In the genomic region with DNA sequence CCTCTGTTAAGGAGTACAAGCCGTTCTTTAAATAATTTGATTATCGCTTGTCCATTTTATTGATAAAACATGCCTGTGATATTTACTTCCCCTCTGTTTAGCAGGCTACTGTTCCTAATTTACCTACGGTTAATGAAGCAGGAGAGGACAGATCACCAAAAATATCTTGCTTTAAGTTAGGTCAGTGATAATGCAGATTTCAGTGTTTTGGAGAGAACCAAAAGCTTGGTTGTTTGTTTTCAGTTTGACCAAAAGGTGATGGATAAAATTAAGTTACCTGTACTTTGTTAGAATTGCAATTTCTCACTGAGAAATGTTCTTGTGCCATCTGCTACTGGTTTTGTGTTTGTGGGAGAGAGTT, we compare ENCODE assay signal across 8 cellular contexts. TPM values are rescaled to one million over a fixed set of nuclear protein-coding genes. Genes with fewer than 3 reads are reported as not detected.
A peak's percentile ranks its signal among the peaks of the same experiment; 100 is the strongest.
DNase-seq lines count a peak whose midpoint lies in the region; ATAC-seq and TF ChIP-seq lines count a peak whose summit lies in the region.

No MANE protein-coding gene starts in this region.

- H3K27ac ChIP-seq in right atrium auricular region = peak overlapping the region; percentile 95 to 99
- peak overlapping the region; percentile 91 for H3K27ac ChIP-seq in lower lobe of right lung
- H3K27ac ChIP-seq in aorta (ENCODE audit: low read depth in 1 of 2, low read length in 2 of 2) = no peak overlapping the region

- TF ChIP-seq CTCF in right atrium auricular region (IDR thresholded peaks at IDR 0.05) (no peak), astrocyte of the spinal cord (IDR thresholded peaks at IDR 0.05; ENCODE audit: low read depth, low read length) (no peak), lower lobe of right lung (IDR thresholded peaks at IDR 0.05) (no peak)

- intact Hi-C loops in Right ventricle myocardium superior (cut with DNase I) = no loop called here
- intact Hi-C loops in lower lobe of right lung (cut with DNase I) = no loop called here
- intact Hi-C loops in aorta (cut with DNase I) = no loop called here

- in situ Hi-C loops in astrocyte of the spinal cord (cut with HindIII; ENCODE audit: low sequenced_read_pairs) = loop anchor here (25.0 kb wide), 1 partner anchor 144 kb away; no protein-coding TSS in a partner anchor

- H3K9me3 ChIP-seq in right atrium auricular region (no peaks in the 10 kb centered on the region), lower lobe of right lung (no peaks in the 10 kb centered on the region), aorta (ENCODE audit: control insufficient read depth, low read length) (no peaks in the 10 kb centered on the region)

- ATAC-seq in Right ventricle myocardium superior (ENCODE audit: poor library complexity) (no peak), lower lobe of right lung (no peak), aorta (ENCODE audit: low FRiP score) (no peak), GM21737 (IDR thresholded peaks at IDR 0.05; ENCODE audit: unreplicated experiment) (no peak)

- no peak for DNase-seq in right atrium auricular region (ENCODE audit: low spot score)
- DNase-seq in Right ventricle myocardium superior = no peak
- DNase-seq in astrocyte of the spinal cord (ENCODE audit: low read depth, low spot score) = no peak
- no peak for DNase-seq in lower lobe of right lung
- DNase-seq in aorta = no peak
- no peak for DNase-seq in DMS53 (lab: John Stamatoyannopoulos, UW)
- DNase-seq in NK-92 treated with Interleukin-12 subunit alpha and Interleukin-12 subunit beta, amount 100 ng/mL, for 24 hours (lab: John Stamatoyannopoulos, UW) = no peak

- H3K4me3 ChIP-seq in right atrium auricular region (peak overlapping the region; percentile 84 to 91), astrocyte of the spinal cord (ENCODE audit: low read depth, low read length) (peak overlapping the region; percentile 64), lower lobe of right lung (peak overlapping the region; percentile 79), aorta (ENCODE audit: low read length in 2 of 2) (peak overlapping the region; percentile 88 to 99)

- 15 to 19% methylated on average over 3 of the region's 3 CpGs for WGBS in aorta, 2 donors

- H3K36me3 ChIP-seq in right atrium auricular region (no peaks in the 10 kb centered on the region), lower lobe of right lung (no peaks in the 10 kb centered on the region), aorta (ENCODE audit: control insufficient read depth in 1 of 2, insufficient read depth in 2 of 2, low read length in 1 of 2) (no peaks in the 10 kb centered on the region)

- H3K4me1 ChIP-seq in right atrium auricular region (peaks cover 0 to 28% of the 10 kb centered on the region in 2 donors), lower lobe of right lung (peaks cover 25% of the 10 kb centered on the region), aorta (ENCODE audit: control insufficient read depth in 1 of 2, insufficient read depth in 2 of 2, low read length in 2 of 2) (peaks cover 0 to 4% of the 10 kb centered on the region in 2 donors)

- H3K27me3 ChIP-seq in right atrium auricular region (no peaks in the 10 kb centered on the region), lower lobe of right lung (ENCODE audit: low read depth) (no peaks in the 10 kb centered on the region), aorta (ENCODE audit: control insufficient read depth in 1 of 2, insufficient read depth in 2 of 2, low read length in 1 of 2) (no peaks in the 10 kb centered on the region)

RNA-seq across cellular contexts. Expression of a gene that starts 1.0 kb away (rescaled TPM):
- 1 to 10 TPM; 4.6 to 7.6 TPM for total RNA-seq in right atrium auricular region
- total RNA-seq in Right ventricle myocardium superior = 7.0 TPM
- 17.3 TPM for total RNA-seq in lower lobe of right lung
- total RNA-seq in aorta = 10 to 100 TPM; 19.3 to 29.8 TPM
- polyA plus RNA-seq in aorta = 10 to 100 TPM in 1 of 2 donors, 1 to 10 TPM in 1; 5.5 to 11.5 TPM

RNA-seq across cellular contexts. Expression of a gene that starts 21.5 kb away (rescaled TPM):
- 1 to 10 TPM in 1 of 2 donors, under 1 TPM in 1; 0.93 to 1.2 TPM for total RNA-seq in right atrium auricular region
- 0.16 TPM for total RNA-seq in Right ventricle myocardium superior
- total RNA-seq in lower lobe of right lung = 0.18 TPM
- under 1 TPM in 1 of 2 donors, not detected in 1; 0.24 TPM for total RNA-seq in aorta
- 1 to 10 TPM in 1 of 2 donors, under 1 TPM in 1; 0.50 to 1.2 TPM for polyA plus RNA-seq in aorta

RNA-seq across cellular contexts. Expression of a gene that starts 31.2 kb away (rescaled TPM):
- total RNA-seq in right atrium auricular region = not detected
- total RNA-seq in Right ventricle myocardium superior = not detected
- not detected for total RNA-seq in lower lobe of right lung
- total RNA-seq in aorta = not detected
- not detected for polyA plus RNA-seq in aorta

RNA-seq across cellular contexts. Expression of a gene that starts 45.2 kb away (rescaled TPM):
- total RNA-seq in right atrium auricular region (under 1 TPM in 1 of 2 donors, not detected in 1; 0.48 TPM), Right ventricle myocardium superior (0.67 TPM), lower lobe of right lung (1.4 TPM), aorta (1 to 10 TPM; 1.1 to 4.3 TPM)
- polyA plus RNA-seq in aorta = 1 to 10 TPM in 1 of 2 donors, under 1 TPM in 1; 0.10 to 1.8 TPM

Comparison
In these comparisons a context has a peak if more than half of its experiments do, and no peak if none do; other contexts are left out.
1. H3K27ac ChIP-seq: peak in right atrium auricular region (2 of 2) and lower lobe of right lung (single experiment); none in aorta (0 of 2).
2. Peak in every context shown above with its lines, with median percentiles within 50 percentile points of each other: H3K4me3 ChIP-seq.